1 cellular context compared by ENCODE assay signal in the genomic region with DNA sequence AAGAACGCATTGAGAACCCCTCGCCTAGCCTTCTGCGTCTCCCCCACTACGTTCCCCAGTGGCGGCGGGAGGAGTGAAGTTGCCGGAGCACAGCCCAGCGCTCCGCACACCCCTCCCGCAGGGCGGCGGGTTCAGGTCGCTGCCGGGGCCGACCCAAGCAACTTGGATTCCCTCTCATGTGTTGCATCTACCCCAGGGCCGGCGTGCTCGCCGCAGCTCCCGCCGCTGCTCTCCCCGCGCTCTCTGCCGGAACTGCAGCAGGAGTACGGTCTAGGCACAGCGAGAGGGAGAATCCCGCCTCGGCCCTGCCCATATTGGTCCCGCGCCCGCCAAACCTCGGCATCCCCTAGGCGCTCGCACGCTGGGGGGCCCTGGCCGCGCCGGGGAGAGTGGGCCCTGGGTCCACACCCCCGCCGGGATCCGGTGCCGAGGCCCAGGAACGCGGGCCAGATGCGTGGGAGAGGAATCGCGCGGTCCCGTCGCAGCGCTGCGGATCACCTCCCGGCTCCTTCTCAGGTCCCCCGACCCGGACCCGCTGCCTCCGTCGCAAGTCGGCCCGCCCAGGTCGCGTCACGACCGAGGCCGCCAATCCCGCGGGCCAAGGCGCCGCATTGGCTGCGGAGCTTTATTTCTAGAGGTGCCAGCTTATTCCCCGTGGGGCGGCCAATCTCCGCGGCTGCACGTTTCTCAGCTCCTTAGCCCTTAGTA.
A peak's percentile ranks its signal among the peaks of the same experiment; 100 is the strongest.
TF ChIP-seq lines count a peak whose summit lies in the region.

No MANE protein-coding gene starts in this region.

TF ChIP-seq in WTC11, 78 proteins besides CTCF, POLR2A, EP300 and RAD21 (continued from another document):
- TF ChIP-seq, protein P1, sequence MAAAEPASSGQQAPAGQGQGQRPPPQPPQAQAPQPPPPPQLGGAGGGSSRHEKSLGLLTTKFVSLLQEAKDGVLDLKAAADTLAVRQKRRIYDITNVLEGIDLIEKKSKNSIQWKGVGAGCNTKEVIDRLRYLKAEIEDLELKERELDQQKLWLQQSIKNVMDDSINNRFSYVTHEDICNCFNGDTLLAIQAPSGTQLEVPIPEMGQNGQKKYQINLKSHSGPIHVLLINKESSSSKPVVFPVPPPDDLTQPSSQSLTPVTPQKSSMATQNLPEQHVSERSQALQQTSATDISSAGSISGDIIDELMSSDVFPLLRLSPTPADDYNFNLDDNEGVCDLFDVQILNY (CRISPR knock-in tag; IDR thresholded peaks at IDR 0.05), result no peak
- TF ChIP-seq KAT7 (CRISPR knock-in tag; IDR thresholded peaks at IDR 0.05; ENCODE audit: borderline replicate concordance) (0 out of 2 replicates have a peak, but pooled peaks have one; percentile 58), NR2C2 (CRISPR knock-in tag; IDR thresholded peaks at IDR 0.05) (no peak), MXD4 (CRISPR knock-in tag; IDR thresholded peaks at IDR 0.05; ENCODE audit: borderline replicate concordance) (no peak), TEAD4 (CRISPR knock-in tag; IDR thresholded peaks at IDR 0.05) (no peak), GTF2I (CRISPR knock-in tag; conservative IDR thresholded peaks at IDR 0.05) (no peak), ZNF263 (CRISPR knock-in tag; IDR thresholded peaks at IDR 0.05; ENCODE audit: low read depth) (no peak), ATF1 (CRISPR knock-in tag; IDR thresholded peaks at IDR 0.05) (no peak), SP1 (CRISPR knock-in tag; conservative IDR thresholded peaks at IDR 0.05) (peak; percentile 65), ZNF416 (CRISPR knock-in tag; IDR thresholded peaks at IDR 0.05) (no peak), ZNF219 (CRISPR knock-in tag; IDR thresholded peaks at IDR 0.05; ENCODE audit: borderline replicate concordance) (no peak)
- TF ChIP-seq, protein P2, sequence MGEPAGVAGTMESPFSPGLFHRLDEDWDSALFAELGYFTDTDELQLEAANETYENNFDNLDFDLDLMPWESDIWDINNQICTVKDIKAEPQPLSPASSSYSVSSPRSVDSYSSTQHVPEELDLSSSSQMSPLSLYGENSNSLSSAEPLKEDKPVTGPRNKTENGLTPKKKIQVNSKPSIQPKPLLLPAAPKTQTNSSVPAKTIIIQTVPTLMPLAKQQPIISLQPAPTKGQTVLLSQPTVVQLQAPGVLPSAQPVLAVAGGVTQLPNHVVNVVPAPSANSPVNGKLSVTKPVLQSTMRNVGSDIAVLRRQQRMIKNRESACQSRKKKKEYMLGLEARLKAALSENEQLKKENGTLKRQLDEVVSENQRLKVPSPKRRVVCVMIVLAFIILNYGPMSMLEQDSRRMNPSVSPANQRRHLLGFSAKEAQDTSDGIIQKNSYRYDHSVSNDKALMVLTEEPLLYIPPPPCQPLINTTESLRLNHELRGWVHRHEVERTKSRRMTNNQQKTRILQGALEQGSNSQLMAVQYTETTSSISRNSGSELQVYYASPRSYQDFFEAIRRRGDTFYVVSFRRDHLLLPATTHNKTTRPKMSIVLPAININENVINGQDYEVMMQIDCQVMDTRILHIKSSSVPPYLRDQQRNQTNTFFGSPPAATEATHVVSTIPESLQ (CRISPR knock-in tag; IDR thresholded peaks at IDR 0.05), result no peak
- TF ChIP-seq, protein P3, sequence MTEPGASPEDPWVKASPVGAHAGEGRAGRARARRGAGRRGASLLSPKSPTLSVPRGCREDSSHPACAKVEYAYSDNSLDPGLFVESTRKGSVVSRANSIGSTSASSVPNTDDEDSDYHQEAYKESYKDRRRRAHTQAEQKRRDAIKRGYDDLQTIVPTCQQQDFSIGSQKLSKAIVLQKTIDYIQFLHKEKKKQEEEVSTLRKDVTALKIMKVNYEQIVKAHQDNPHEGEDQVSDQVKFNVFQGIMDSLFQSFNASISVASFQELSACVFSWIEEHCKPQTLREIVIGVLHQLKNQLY (CRISPR knock-in tag; IDR thresholded peaks at IDR 0.05), result no peak
- TF ChIP-seq, protein P4, sequence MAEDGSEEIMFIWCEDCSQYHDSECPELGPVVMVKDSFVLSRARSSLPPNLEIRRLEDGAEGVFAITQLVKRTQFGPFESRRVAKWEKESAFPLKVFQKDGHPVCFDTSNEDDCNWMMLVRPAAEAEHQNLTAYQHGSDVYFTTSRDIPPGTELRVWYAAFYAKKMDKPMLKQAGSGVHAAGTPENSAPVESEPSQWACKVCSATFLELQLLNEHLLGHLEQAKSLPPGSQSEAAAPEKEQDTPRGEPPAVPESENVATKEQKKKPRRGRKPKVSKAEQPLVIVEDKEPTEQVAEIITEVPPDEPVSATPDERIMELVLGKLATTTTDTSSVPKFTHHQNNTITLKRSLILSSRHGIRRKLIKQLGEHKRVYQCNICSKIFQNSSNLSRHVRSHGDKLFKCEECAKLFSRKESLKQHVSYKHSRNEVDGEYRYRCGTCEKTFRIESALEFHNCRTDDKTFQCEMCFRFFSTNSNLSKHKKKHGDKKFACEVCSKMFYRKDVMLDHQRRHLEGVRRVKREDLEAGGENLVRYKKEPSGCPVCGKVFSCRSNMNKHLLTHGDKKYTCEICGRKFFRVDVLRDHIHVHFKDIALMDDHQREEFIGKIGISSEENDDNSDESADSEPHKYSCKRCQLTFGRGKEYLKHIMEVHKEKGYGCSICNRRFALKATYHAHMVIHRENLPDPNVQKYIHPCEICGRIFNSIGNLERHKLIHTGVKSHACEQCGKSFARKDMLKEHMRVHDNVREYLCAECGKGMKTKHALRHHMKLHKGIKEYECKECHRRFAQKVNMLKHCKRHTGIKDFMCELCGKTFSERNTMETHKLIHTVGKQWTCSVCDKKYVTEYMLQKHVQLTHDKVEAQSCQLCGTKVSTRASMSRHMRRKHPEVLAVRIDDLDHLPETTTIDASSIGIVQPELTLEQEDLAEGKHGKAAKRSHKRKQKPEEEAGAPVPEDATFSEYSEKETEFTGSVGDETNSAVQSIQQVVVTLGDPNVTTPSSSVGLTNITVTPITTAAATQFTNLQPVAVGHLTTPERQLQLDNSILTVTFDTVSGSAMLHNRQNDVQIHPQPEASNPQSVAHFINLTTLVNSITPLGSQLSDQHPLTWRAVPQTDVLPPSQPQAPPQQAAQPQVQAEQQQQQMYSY (CRISPR knock-in tag; IDR thresholded peaks at IDR 0.05), result peak; percentile 34; the same call in 1 of the 2 replicates
- TF ChIP-seq, protein P5, sequence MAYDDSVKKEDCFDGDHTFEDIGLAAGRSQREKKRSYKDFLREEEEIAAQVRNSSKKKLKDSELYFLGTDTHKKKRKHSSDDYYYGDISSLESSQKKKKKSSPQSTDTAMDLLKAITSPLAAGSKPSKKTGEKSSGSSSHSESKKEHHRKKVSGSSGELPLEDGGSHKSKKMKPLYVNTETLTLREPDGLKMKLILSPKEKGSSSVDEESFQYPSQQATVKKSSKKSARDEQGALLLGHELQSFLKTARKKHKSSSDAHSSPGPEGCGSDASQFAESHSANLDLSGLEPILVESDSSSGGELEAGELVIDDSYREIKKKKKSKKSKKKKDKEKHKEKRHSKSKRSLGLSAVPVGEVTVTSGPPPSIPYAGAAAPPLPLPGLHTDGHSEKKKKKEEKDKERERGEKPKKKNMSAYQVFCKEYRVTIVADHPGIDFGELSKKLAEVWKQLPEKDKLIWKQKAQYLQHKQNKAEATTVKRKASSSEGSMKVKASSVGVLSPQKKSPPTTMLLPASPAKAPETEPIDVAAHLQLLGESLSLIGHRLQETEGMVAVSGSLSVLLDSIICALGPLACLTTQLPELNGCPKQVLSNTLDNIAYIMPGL (CRISPR knock-in tag; IDR thresholded peaks at IDR 0.05), result peak; percentile 41; the same call in 1 of the 2 replicates
- TF ChIP-seq, protein P6, sequence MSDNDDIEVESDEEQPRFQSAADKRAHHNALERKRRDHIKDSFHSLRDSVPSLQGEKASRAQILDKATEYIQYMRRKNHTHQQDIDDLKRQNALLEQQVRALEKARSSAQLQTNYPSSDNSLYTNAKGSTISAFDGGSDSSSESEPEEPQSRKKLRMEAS (CRISPR knock-in tag; IDR thresholded peaks at IDR 0.05), result peak; percentile 83
- TF ChIP-seq, protein P7, sequence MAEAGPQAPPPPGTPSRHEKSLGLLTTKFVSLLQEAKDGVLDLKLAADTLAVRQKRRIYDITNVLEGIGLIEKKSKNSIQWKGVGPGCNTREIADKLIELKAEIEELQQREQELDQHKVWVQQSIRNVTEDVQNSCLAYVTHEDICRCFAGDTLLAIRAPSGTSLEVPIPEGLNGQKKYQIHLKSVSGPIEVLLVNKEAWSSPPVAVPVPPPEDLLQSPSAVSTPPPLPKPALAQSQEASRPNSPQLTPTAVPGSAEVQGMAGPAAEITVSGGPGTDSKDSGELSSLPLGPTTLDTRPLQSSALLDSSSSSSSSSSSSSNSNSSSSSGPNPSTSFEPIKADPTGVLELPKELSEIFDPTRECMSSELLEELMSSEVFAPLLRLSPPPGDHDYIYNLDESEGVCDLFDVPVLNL (CRISPR knock-in tag; IDR thresholded peaks at IDR 0.05; ENCODE audit: borderline replicate concordance, low read depth), result 0 out of 2 replicates have a peak, but pooled peaks have one; percentile 49
- TF ChIP-seq, protein P8, sequence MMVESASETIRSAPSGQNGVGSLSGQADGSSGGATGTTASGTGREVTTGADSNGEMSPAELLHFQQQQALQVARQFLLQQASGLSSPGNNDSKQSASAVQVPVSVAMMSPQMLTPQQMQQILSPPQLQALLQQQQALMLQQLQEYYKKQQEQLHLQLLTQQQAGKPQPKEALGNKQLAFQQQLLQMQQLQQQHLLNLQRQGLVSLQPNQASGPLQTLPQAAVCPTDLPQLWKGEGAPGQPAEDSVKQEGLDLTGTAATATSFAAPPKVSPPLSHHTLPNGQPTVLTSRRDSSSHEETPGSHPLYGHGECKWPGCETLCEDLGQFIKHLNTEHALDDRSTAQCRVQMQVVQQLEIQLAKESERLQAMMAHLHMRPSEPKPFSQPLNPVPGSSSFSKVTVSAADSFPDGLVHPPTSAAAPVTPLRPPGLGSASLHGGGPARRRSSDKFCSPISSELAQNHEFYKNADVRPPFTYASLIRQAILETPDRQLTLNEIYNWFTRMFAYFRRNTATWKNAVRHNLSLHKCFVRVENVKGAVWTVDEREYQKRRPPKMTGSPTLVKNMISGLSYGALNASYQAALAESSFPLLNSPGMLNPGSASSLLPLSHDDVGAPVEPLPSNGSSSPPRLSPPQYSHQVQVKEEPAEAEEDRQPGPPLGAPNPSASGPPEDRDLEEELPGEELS (CRISPR knock-in tag; IDR thresholded peaks at IDR 0.05), result peak; percentile 87
